12 cellular contexts compared by ENCODE assay signal in the genomic region with DNA sequence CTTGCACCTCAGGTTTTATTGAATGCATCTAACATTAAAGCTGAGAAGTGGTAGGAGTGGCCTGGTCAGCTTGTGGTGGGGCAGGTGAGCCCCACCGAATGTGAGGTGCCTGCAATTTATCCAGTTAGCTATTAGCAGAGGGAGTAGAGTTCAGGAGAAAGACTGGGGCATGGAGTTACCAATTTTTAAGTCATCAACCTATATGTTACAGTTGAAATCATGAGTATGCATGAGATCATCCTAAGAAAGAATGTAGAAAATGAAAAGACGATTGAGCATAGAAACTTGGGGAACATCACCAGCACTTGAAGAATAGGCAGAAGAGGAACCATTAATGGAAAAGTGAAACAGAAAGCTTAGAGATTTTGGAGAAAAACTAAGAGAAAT. TPM values are rescaled to one million over a fixed set of nuclear protein-coding genes. Genes with fewer than 3 reads are reported as not detected.
DNase-seq lines count a peak whose midpoint lies in the region; ATAC-seq and TF ChIP-seq lines count a peak whose summit lies in the region.
"Had no signal": no experiment of that assay in that cellular context is flagged by ENCODE, and none has a peak within 500 bp of the region (broad histone marks: within the 10 kb centered on the region; RNA-seq: fewer than 3 reads in every experiment).

No MANE protein-coding gene starts in this region.

- H3K36me3 ChIP-seq in neutrophil = no peaks in the 10 kb centered on the region
- no peaks in the 10 kb centered on the region for H3K36me3 ChIP-seq in SJCRH30
- H3K36me3 ChIP-seq in esophagus squamous epithelium = no peaks in the 10 kb centered on the region
- H3K36me3 ChIP-seq: ascending aorta had no signal

- no peak for TF ChIP-seq CTCF in neutrophil (IDR thresholded peaks at IDR 0.05)
- TF ChIP-seq CTCF in esophagus squamous epithelium (IDR thresholded peaks at IDR 0.05) = no peak

- no peak for TF ChIP-seq POLR2A in esophagus squamous epithelium (IDR thresholded peaks at IDR 0.05)

- intact Hi-C loops in esophagus squamous epithelium (cut with DNase I) = loop anchor here (5.0 to 10.0 kb wide), 2 partner anchors 180 to 292 kb away; a partner anchor contains a TSS

- 61 to 73% methylated on average over 2 of the region's 2 CpGs for WGBS in esophagus squamous epithelium, 2 donors

- peak; percentile 12 for ATAC-seq in GM18502 (IDR thresholded peaks at IDR 0.05; ENCODE audit: poor library complexity, unreplicated experiment)
- peak; percentile 1 for ATAC-seq in HG02678 (IDR thresholded peaks at IDR 0.05; ENCODE audit: unreplicated experiment)
- no peak for ATAC-seq in HG03520 (IDR thresholded peaks at IDR 0.05; ENCODE audit: unreplicated experiment)

- H3K4me3 ChIP-seq in neutrophil (ENCODE audit: low read depth in 1 of 2, low read length in 1 of 2) = no peak overlapping the region
- H3K4me3 ChIP-seq in SJCRH30 = no peak overlapping the region
- H3K4me3 ChIP-seq in esophagus squamous epithelium = no peak overlapping the region
- H3K4me3 ChIP-seq: ascending aorta had no signal

- peaks cover 9 to 40% of the 10 kb centered on the region in 2 experiments for H3K4me1 ChIP-seq in neutrophil (ENCODE audit: control insufficient read depth in 1 of 2, insufficient read depth in 1 of 2, low read depth in 1 of 2, low read length in 1 of 2)
- no peaks in the 10 kb centered on the region for H3K4me1 ChIP-seq in SJCRH30
- peaks cover 0 to 16% (median 0%) of the 10 kb centered on the region in 3 donors for H3K4me1 ChIP-seq in esophagus squamous epithelium
- H3K4me1 ChIP-seq: ascending aorta had no signal

- H3K9me3 ChIP-seq in neutrophil (no peaks in the 10 kb centered on the region), SJCRH30 (replicated peaks) (no peaks in the 10 kb centered on the region), esophagus squamous epithelium (no peaks in the 10 kb centered on the region)
- H3K9me3 ChIP-seq: ascending aorta had no signal

- H3K27ac ChIP-seq in neutrophil (peak overlapping the region; percentile 68), SJCRH30 (no peak overlapping the region), esophagus squamous epithelium (no peak overlapping the region)
- H3K27ac ChIP-seq: ascending aorta had no signal

- DNase-seq in RKO (ENCODE audit: low spot score) (peak; percentile 20), SJCRH30 (no peak), esophagus squamous epithelium (lab: John Stamatoyannopoulos, UW) (no peak), AG20443 (ENCODE audit: low spot score) (no peak)
- DNase-seq: activated CD4-positive, alpha-beta T cell treated with anti-CD3 and anti-CD28 coated beads, Interleukin-2, amount 50 U/mL, for 1 hour; dorsolateral prefrontal cortex had no signal

- H3K27me3 ChIP-seq in neutrophil = no peaks in the 10 kb centered on the region
- H3K27me3 ChIP-seq in SJCRH30 = no peaks in the 10 kb centered on the region
- H3K27me3 ChIP-seq in esophagus squamous epithelium = no peaks in the 10 kb centered on the region
- H3K27me3 ChIP-seq: ascending aorta, dorsolateral prefrontal cortex had no signal

RNA-seq across cellular contexts. Expression of a gene that starts 36.5 kb away (rescaled TPM):
- total RNA-seq in SJCRH30 (2014; rRNA removed; shearing (Covaris generic)) = not detected in 2 replicates
- not detected for total RNA-seq in esophagus squamous epithelium
- total RNA-seq: ascending aorta, RPMI7951 had no signal

RNA-seq across cellular contexts. Expression of a gene that starts 44.3 kb away (rescaled TPM):
- 72.8 and 79.6 TPM in 2 replicates for total RNA-seq in SJCRH30 (2014; rRNA removed; shearing (Covaris generic))
- total RNA-seq in esophagus squamous epithelium = 10 to 100 TPM; 30.2 to 41.2 (median 36.3) TPM
